ENCODE assay signal across 1 cellular context in genomic region chr14:37939442-37940028, GRCh38.
TF ChIP-seq lines count a peak whose summit lies in the region.

No MANE protein-coding gene starts in this region.

TF ChIP-seq in HepG2, 621 proteins besides CTCF, POLR2A, EP300 and RAD21 (continued from another document and continues in another):
- TF ChIP-seq, protein P1, sequence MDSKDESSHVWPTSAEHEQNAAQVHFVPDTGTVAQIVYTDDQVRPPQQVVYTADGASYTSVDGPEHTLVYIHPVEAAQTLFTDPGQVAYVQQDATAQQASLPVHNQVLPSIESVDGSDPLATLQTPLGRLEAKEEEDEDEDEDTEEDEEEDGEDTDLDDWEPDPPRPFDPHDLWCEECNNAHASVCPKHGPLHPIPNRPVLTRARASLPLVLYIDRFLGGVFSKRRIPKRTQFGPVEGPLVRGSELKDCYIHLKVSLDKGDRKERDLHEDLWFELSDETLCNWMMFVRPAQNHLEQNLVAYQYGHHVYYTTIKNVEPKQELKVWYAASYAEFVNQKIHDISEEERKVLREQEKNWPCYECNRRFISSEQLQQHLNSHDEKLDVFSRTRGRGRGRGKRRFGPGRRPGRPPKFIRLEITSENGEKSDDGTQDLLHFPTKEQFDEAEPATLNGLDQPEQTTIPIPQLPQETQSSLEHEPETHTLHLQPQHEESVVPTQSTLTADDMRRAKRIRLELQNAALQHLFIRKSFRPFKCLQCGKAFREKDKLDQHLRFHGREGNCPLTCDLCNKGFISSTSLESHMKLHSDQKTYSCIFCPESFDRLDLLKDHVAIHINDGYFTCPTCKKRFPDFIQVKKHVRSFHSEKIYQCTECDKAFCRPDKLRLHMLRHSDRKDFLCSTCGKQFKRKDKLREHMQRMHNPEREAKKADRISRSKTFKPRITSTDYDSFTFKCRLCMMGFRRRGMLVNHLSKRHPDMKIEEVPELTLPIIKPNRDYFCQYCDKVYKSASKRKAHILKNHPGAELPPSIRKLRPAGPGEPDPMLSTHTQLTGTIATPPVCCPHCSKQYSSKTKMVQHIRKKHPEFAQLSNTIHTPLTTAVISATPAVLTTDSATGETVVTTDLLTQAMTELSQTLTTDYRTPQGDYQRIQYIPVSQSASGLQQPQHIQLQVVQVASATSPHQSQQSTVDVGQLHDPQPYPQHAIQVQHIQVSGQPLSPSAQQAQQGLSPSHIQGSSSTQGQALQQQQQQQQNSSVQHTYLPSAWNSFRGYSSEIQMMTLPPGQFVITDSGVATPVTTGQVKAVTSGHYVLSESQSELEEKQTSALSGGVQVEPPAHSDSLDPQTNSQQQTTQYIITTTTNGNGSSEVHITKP (CRISPR knock-in tag; IDR thresholded peaks at IDR 0.05; ENCODE audit: low read depth): no peak
- TF ChIP-seq, protein P2, sequence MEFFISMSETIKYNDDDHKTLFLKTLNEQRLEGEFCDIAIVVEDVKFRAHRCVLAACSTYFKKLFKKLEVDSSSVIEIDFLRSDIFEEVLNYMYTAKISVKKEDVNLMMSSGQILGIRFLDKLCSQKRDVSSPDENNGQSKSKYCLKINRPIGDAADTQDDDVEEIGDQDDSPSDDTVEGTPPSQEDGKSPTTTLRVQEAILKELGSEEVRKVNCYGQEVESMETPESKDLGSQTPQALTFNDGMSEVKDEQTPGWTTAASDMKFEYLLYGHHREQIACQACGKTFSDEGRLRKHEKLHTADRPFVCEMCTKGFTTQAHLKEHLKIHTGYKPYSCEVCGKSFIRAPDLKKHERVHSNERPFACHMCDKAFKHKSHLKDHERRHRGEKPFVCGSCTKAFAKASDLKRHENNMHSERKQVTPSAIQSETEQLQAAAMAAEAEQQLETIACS (CRISPR knock-in tag; IDR thresholded peaks at IDR 0.05): no peak
- TF ChIP-seq BHLHE40 (IDR thresholded peaks at IDR 0.05; ENCODE audit: low read length): 0 out of 2 replicates have a peak, but pooled peaks have one; percentile 26
- no peak for TF ChIP-seq THAP7 (CRISPR knock-in tag; IDR thresholded peaks at IDR 0.05)
- 0 out of 2 replicates have a peak, but pooled peaks have one; percentile 58 for TF ChIP-seq BRCA1 (CRISPR knock-in tag; IDR thresholded peaks at IDR 0.05)
- TF ChIP-seq ZNF709 (CRISPR knock-in tag; IDR thresholded peaks at IDR 0.05): no peak
- TF ChIP-seq TOPORS (CRISPR knock-in tag; IDR thresholded peaks at IDR 0.05): no peak
- TF ChIP-seq ZNF276 (CRISPR knock-in tag; IDR thresholded peaks at IDR 0.05; ENCODE audit: low read depth): no peak
- no peak for TF ChIP-seq ZNF460 (CRISPR knock-in tag; IDR thresholded peaks at IDR 0.05; ENCODE audit: borderline replicate concordance)
- no peak for TF ChIP-seq PAWR (CRISPR knock-in tag; IDR thresholded peaks at IDR 0.05; ENCODE audit: borderline replicate concordance)
- TF ChIP-seq, protein P3, sequence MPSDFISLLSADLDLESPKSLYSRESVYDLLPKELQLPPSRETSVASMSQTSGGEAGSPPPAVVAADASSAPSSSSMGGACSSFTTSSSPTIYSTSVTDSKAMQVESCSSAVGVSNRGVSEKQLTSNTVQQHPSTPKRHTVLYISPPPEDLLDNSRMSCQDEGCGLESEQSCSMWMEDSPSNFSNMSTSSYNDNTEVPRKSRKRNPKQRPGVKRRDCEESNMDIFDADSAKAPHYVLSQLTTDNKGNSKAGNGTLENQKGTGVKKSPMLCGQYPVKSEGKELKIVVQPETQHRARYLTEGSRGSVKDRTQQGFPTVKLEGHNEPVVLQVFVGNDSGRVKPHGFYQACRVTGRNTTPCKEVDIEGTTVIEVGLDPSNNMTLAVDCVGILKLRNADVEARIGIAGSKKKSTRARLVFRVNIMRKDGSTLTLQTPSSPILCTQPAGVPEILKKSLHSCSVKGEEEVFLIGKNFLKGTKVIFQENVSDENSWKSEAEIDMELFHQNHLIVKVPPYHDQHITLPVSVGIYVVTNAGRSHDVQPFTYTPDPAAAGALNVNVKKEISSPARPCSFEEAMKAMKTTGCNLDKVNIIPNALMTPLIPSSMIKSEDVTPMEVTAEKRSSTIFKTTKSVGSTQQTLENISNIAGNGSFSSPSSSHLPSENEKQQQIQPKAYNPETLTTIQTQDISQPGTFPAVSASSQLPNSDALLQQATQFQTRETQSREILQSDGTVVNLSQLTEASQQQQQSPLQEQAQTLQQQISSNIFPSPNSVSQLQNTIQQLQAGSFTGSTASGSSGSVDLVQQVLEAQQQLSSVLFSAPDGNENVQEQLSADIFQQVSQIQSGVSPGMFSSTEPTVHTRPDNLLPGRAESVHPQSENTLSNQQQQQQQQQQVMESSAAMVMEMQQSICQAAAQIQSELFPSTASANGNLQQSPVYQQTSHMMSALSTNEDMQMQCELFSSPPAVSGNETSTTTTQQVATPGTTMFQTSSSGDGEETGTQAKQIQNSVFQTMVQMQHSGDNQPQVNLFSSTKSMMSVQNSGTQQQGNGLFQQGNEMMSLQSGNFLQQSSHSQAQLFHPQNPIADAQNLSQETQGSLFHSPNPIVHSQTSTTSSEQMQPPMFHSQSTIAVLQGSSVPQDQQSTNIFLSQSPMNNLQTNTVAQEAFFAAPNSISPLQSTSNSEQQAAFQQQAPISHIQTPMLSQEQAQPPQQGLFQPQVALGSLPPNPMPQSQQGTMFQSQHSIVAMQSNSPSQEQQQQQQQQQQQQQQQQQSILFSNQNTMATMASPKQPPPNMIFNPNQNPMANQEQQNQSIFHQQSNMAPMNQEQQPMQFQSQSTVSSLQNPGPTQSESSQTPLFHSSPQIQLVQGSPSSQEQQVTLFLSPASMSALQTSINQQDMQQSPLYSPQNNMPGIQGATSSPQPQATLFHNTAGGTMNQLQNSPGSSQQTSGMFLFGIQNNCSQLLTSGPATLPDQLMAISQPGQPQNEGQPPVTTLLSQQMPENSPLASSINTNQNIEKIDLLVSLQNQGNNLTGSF (CRISPR knock-in tag; IDR thresholded peaks at IDR 0.05): no peak
- TF ChIP-seq SCMH1 (CRISPR knock-in tag; IDR thresholded peaks at IDR 0.05; ENCODE audit: borderline replicate concordance): no peak
- TF ChIP-seq, protein P4, sequence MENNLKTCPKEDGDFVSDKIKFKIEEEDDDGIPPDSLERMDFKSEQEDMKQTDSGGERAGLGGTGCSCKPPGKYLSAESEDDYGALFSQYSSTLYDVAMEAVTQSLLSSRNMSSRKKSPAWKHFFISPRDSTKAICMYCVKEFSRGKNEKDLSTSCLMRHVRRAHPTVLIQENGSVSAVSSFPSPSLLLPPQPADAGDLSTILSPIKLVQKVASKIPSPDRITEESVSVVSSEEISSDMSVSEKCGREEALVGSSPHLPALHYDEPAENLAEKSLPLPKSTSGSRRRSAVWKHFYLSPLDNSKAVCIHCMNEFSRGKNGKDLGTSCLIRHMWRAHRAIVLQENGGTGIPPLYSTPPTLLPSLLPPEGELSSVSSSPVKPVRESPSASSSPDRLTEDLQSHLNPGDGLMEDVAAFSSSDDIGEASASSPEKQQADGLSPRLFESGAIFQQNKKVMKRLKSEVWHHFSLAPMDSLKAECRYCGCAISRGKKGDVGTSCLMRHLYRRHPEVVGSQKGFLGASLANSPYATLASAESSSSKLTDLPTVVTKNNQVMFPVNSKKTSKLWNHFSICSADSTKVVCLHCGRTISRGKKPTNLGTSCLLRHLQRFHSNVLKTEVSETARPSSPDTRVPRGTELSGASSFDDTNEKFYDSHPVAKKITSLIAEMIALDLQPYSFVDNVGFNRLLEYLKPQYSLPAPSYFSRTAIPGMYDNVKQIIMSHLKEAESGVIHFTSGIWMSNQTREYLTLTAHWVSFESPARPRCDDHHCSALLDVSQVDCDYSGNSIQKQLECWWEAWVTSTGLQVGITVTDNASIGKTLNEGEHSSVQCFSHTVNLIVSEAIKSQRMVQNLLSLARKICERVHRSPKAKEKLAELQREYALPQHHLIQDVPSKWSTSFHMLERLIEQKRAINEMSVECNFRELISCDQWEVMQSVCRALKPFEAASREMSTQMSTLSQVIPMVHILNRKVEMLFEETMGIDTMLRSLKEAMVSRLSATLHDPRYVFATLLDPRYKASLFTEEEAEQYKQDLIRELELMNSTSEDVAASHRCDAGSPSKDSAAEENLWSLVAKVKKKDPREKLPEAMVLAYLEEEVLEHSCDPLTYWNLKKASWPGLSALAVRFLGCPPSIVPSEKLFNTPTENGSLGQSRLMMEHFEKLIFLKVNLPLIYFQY (CRISPR knock-in tag; IDR thresholded peaks at IDR 0.05; ENCODE audit: borderline replicate concordance): no peak
- no peak for TF ChIP-seq HMGA1 (CRISPR knock-in tag; conservative IDR thresholded peaks at IDR 0.05)
- TF ChIP-seq STAT5B (CRISPR knock-in tag; IDR thresholded peaks at IDR 0.05): no peak
- no peak for TF ChIP-seq MTF1 (CRISPR knock-in tag; IDR thresholded peaks at IDR 0.05)
- TF ChIP-seq CHD4 (IDR thresholded peaks at IDR 0.05; ENCODE audit: borderline replicate concordance, low read length): no peak
- no peak for TF ChIP-seq ZNF552 (CRISPR knock-in tag; IDR thresholded peaks at IDR 0.05; ENCODE audit: borderline replicate concordance)
- TF ChIP-seq ZNF556 (CRISPR knock-in tag; IDR thresholded peaks at IDR 0.05; ENCODE audit: borderline replicate concordance): peak; percentile 62; the same call in 1 of the 2 replicates
- no peak for TF ChIP-seq ZNF33A (CRISPR knock-in tag; IDR thresholded peaks at IDR 0.05; ENCODE audit: borderline replicate concordance)
- no peak for TF ChIP-seq ZNF782 (CRISPR knock-in tag; IDR thresholded peaks at IDR 0.05; ENCODE audit: borderline replicate concordance)
- no peak for TF ChIP-seq ZNF530 (CRISPR knock-in tag; IDR thresholded peaks at IDR 0.05; ENCODE audit: low read depth)
- TF ChIP-seq, protein P5, sequence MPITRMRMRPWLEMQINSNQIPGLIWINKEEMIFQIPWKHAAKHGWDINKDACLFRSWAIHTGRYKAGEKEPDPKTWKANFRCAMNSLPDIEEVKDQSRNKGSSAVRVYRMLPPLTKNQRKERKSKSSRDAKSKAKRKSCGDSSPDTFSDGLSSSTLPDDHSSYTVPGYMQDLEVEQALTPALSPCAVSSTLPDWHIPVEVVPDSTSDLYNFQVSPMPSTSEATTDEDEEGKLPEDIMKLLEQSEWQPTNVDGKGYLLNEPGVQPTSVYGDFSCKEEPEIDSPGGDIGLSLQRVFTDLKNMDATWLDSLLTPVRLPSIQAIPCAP (CRISPR knock-in tag; IDR thresholded peaks at IDR 0.05; ENCODE audit: low read depth): no peak
- no peak for TF ChIP-seq ZFP36L1 (CRISPR knock-in tag; IDR thresholded peaks at IDR 0.05)
- no peak for TF ChIP-seq CREBL2 (CRISPR knock-in tag; IDR thresholded peaks at IDR 0.05; ENCODE audit: borderline replicate concordance)
- TF ChIP-seq NR2F1 (CRISPR knock-in tag; IDR thresholded peaks at IDR 0.05): peak; percentile 38 to 57; a peak in 2 of 4 replicates
- TF ChIP-seq YY1 (IDR thresholded peaks at IDR 0.05; ENCODE audit: insufficient read depth, insufficient replicate concordance, low read depth, low read length): no peak
- no peak for TF ChIP-seq MED1 (CRISPR knock-in tag; IDR thresholded peaks at IDR 0.05)
- no peak for TF ChIP-seq ZSCAN25 (CRISPR knock-in tag; IDR thresholded peaks at IDR 0.05)
- TF ChIP-seq SNAPC2 (CRISPR knock-in tag; IDR thresholded peaks at IDR 0.05): no peak
- no peak for TF ChIP-seq ZNF12 (CRISPR knock-in tag; IDR thresholded peaks at IDR 0.05)
- no peak for TF ChIP-seq ATF1 (CRISPR knock-in tag; IDR thresholded peaks at IDR 0.05)
- no peak for TF ChIP-seq ZNF883 (CRISPR knock-in tag; IDR thresholded peaks at IDR 0.05; ENCODE audit: not compliant biosample characterization)
- peak; percentile 52; the same call in 1 of the 2 replicates for TF ChIP-seq ZNF724P (CRISPR knock-in tag; IDR thresholded peaks at IDR 0.05; ENCODE audit: borderline replicate concordance)
- TF ChIP-seq TAF15 (IDR thresholded peaks at IDR 0.05; ENCODE audit: low read depth, low read length, poor library complexity, severe bottlenecking): no peak
- TF ChIP-seq, protein P6, sequence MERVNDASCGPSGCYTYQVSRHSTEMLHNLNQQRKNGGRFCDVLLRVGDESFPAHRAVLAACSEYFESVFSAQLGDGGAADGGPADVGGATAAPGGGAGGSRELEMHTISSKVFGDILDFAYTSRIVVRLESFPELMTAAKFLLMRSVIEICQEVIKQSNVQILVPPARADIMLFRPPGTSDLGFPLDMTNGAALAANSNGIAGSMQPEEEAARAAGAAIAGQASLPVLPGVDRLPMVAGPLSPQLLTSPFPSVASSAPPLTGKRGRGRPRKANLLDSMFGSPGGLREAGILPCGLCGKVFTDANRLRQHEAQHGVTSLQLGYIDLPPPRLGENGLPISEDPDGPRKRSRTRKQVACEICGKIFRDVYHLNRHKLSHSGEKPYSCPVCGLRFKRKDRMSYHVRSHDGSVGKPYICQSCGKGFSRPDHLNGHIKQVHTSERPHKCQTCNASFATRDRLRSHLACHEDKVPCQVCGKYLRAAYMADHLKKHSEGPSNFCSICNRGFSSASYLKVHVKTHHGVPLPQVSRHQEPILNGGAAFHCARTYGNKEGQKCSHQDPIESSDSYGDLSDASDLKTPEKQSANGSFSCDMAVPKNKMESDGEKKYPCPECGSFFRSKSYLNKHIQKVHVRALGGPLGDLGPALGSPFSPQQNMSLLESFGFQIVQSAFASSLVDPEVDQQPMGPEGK (CRISPR knock-in tag; IDR thresholded peaks at IDR 0.05): no peak
- no peak for TF ChIP-seq ZBTB25 (CRISPR knock-in tag; IDR thresholded peaks at IDR 0.05)
- TF ChIP-seq ATF7 (IDR thresholded peaks at IDR 0.05): no peak
- no peak for TF ChIP-seq ATF7 (CRISPR knock-in tag; IDR thresholded peaks at IDR 0.05)
- no peak for TF ChIP-seq EED (CRISPR knock-in tag; IDR thresholded peaks at IDR 0.05)
- no peak for TF ChIP-seq ZBTB21 (CRISPR knock-in tag; IDR thresholded peaks at IDR 0.05)
- no peak for TF ChIP-seq RFX1 (IDR thresholded peaks at IDR 0.05)
- TF ChIP-seq ZBTB1 (CRISPR knock-in tag; IDR thresholded peaks at IDR 0.05; ENCODE audit: borderline replicate concordance): no peak
